In genomic region chr5:28810751-28811136, GRCh38 we compare ENCODE assay signal across 21 cellular contexts.
DNase-seq lines count a peak whose midpoint lies in the region; ATAC-seq, FAIRE-seq and TF ChIP-seq lines count a peak whose summit lies in the region.
"Had no signal": no experiment of that assay in that cellular context is flagged by ENCODE, and none has a peak within 500 bp of the region (broad histone marks: within the 10 kb centered on the region; RNA-seq: fewer than 3 reads in every experiment).

No MANE protein-coding gene starts in this region.

- peak overlapping the region; percentile 96 for H3K4me2 ChIP-seq in K562 (ENCODE audit: insufficient read depth, low read length)

- H3K27me3 ChIP-seq in breast epithelium (no peaks in the 10 kb centered on the region), K562 (ENCODE audit: control insufficient read depth in 2 of 2, insufficient read depth in 2 of 2, low read length in 2 of 2) (no peaks in the 10 kb centered on the region)
- H3K27me3 ChIP-seq: adrenal gland, upper lobe of right lung had no signal

- H3K27ac ChIP-seq in breast epithelium (no peak overlapping the region), K562 (ENCODE audit: extremely low read depth, low read depth, low read length) (peak overlapping the region; percentile 78)
- H3K27ac ChIP-seq: adrenal gland, parathyroid adenoma, upper lobe of right lung had no signal

- no peaks in the 10 kb centered on the region for H3K4me1 ChIP-seq in breast epithelium
- H3K4me1 ChIP-seq in K562 (replicated peaks in 1 of 2; ENCODE audit: control insufficient read depth in 2 of 2, insufficient read depth in 2 of 2, low read length in 2 of 2), result peaks cover 0 to 24% of the 10 kb centered on the region in 2 experiments; a peak in 2 of 5 replicates
- H3K4me1 ChIP-seq: adrenal gland, parathyroid adenoma, upper lobe of right lung had no signal

- peak overlapping the region; percentile 87 to 97; a peak in 3 of 4 replicates for H3K9ac ChIP-seq in K562 (ENCODE audit: insufficient read depth in 1 of 2, low read depth in 2 of 2, low read length in 2 of 2)
- H3K9ac ChIP-seq: parathyroid adenoma had no signal

- in situ Hi-C loops in T47D (cut with HindIII; ENCODE audit: low pct_unique_long_range_greater_than_20kb, low sequenced_read_pairs) (no loop called here), K562 (cut with MboI) (no loop called here)

- H4K20me1 ChIP-seq in K562 (replicated peaks; ENCODE audit: control insufficient read depth, insufficient read depth, low read length), result no peaks in the 10 kb centered on the region

- no peaks in the 10 kb centered on the region for H3K36me3 Mint-ChIP-seq in progenitor cell of endocrine pancreas (ENCODE audit: insufficient read depth)
- H3K36me3 Mint-ChIP-seq in activated CD4-positive, alpha-beta T cell treated with anti-CD3 and anti-CD28 coated beads, Interleukin-2, amount 10 ng/mL, durations not matched to agents 7 days and 5 days (ENCODE audit: low read depth), result no peaks in the 10 kb centered on the region
- H3K36me3 Mint-ChIP-seq: CD4-positive, CD25-positive, alpha-beta regulatory T cell; IgD-negative memory B cell had no signal

- no peak for TF ChIP-seq EP300 in K562 (IDR thresholded peaks at IDR 0.05; ENCODE audit: low read length)

- no peaks in the 10 kb centered on the region for H3K9me1 ChIP-seq in K562 (ENCODE audit: control insufficient read depth, insufficient read depth, low read length)

- H3K4me3 Mint-ChIP-seq in progenitor cell of endocrine pancreas (ENCODE audit: low read depth), result no peak overlapping the region
- no peak overlapping the region for H3K4me3 Mint-ChIP-seq in activated CD4-positive, alpha-beta T cell treated with anti-CD3 and anti-CD28 coated beads, Interleukin-2, amount 10 ng/mL, durations not matched to agents 7 days and 5 days
- H3K4me3 Mint-ChIP-seq: activated T-helper 17 cell treated with anti-CD3 and anti-CD28 coated beads, Interleukin-2, amount 50 U/mL, for 72 hours; CD4-positive, CD25-positive, alpha-beta regulatory T cell; HFFc6; IgD-negative memory B cell; stimulated activated naive CD8-positive, alpha-beta T cell treated with anti-CD3 and anti-CD28 coated beads, Interleukin-15, amount 100 ng/mL, for 72 hours had no signal

- no peak overlapping the region for H3K27ac Mint-ChIP-seq in progenitor cell of endocrine pancreas
- no peak overlapping the region for H3K27ac Mint-ChIP-seq in activated CD4-positive, alpha-beta T cell treated with anti-CD3 and anti-CD28 coated beads, Interleukin-2, amount 10 ng/mL, durations not matched to agents 7 days and 5 days
- H3K27ac Mint-ChIP-seq: activated T-helper 17 cell treated with anti-CD3 and anti-CD28 coated beads, Interleukin-2, amount 50 U/mL, for 72 hours; CD4-positive, CD25-positive, alpha-beta regulatory T cell; HFFc6; IgD-negative memory B cell; stimulated activated naive CD8-positive, alpha-beta T cell treated with anti-CD3 and anti-CD28 coated beads, Interleukin-15, amount 100 ng/mL, for 72 hours had no signal

- H3K79me2 ChIP-seq in K562 (ENCODE audit: control insufficient read depth, insufficient read depth, low read length), result peaks cover 99% of the 10 kb centered on the region
- H3K79me2 ChIP-seq: parathyroid adenoma had no signal

- ATAC-seq in K562, result peak; percentile 22
- ATAC-seq: activated T-helper 17 cell treated with anti-CD3 and anti-CD28 coated beads, Interleukin-2, amount 50 U/mL, for 72 hours had no signal

- intact Hi-C loops in breast epithelium (cut with DNase I; ENCODE audit: low total_unique reads) (no loop called here), K562 (cut with micrococcal nuclease) (no loop called here)

- H2AFZ ChIP-seq in K562 (ENCODE audit: low read depth, low read length), result peak overlapping the region; percentile 91
- H2AFZ ChIP-seq: parathyroid adenoma had no signal

- H3K4me1 Mint-ChIP-seq in progenitor cell of endocrine pancreas (ENCODE audit: low read depth), result no peaks in the 10 kb centered on the region
- H3K4me1 Mint-ChIP-seq in activated CD4-positive, alpha-beta T cell treated with anti-CD3 and anti-CD28 coated beads, Interleukin-2, amount 10 ng/mL, durations not matched to agents 7 days and 5 days, result no peaks in the 10 kb centered on the region
- H3K4me1 Mint-ChIP-seq: activated T-helper 17 cell treated with anti-CD3 and anti-CD28 coated beads, Interleukin-2, amount 50 U/mL, for 72 hours; CD4-positive, CD25-positive, alpha-beta regulatory T cell; IgD-negative memory B cell; stimulated activated naive CD8-positive, alpha-beta T cell treated with anti-CD3 and anti-CD28 coated beads, Interleukin-15, amount 100 ng/mL, for 72 hours had no signal

- H3K27me3 Mint-ChIP-seq in progenitor cell of endocrine pancreas, result no peaks in the 10 kb centered on the region
- no peaks in the 10 kb centered on the region for H3K27me3 Mint-ChIP-seq in activated CD4-positive, alpha-beta T cell treated with anti-CD3 and anti-CD28 coated beads, Interleukin-2, amount 10 ng/mL, durations not matched to agents 7 days and 5 days
- H3K27me3 Mint-ChIP-seq: activated T-helper 17 cell treated with anti-CD3 and anti-CD28 coated beads, Interleukin-2, amount 50 U/mL, for 72 hours; CD4-positive, CD25-positive, alpha-beta regulatory T cell; IgD-negative memory B cell; stimulated activated naive CD8-positive, alpha-beta T cell treated with anti-CD3 and anti-CD28 coated beads, Interleukin-15, amount 100 ng/mL, for 72 hours had no signal

- H3K9me3 Mint-ChIP-seq in progenitor cell of endocrine pancreas (ENCODE audit: low read depth), result no peaks in the 10 kb centered on the region
- H3K9me3 Mint-ChIP-seq in activated CD4-positive, alpha-beta T cell treated with anti-CD3 and anti-CD28 coated beads, Interleukin-2, amount 10 ng/mL, durations not matched to agents 7 days and 5 days, result peaks cover 6% of the 10 kb centered on the region

- H3K9me3 ChIP-seq in breast epithelium, result peaks cover 9 to 13% of the 10 kb centered on the region in 2 donors
- no peaks in the 10 kb centered on the region for H3K9me3 ChIP-seq in K562 (replicated peaks; ENCODE audit: control insufficient read depth, insufficient read depth, low read depth, low read length)
- H3K9me3 ChIP-seq: adrenal gland, upper lobe of right lung had no signal

- TF ChIP-seq POLR2A in breast epithelium (IDR thresholded peaks at IDR 0.05), result no peak
- no peak for TF ChIP-seq POLR2A in K562 (conservative IDR thresholded peaks at IDR 0.05)

- peak; percentile 43 to 48 for TF ChIP-seq RAD21 in K562 (CRISPR knock-in tag; conservative IDR thresholded peaks at IDR 0.05 in 1 of 2, IDR thresholded peaks at IDR 0.05 in 1 of 2)

- POLR2A ChIA-PET in K562 (lab: Yijun Ruan, JAX), result interaction anchor here (0.9 kb wide), 1 partner anchor 192 kb away, joined by 4 read pairs; no protein-coding TSS in a partner anchor
- POLR2A ChIA-PET in activated CD4-positive, alpha-beta T cell treated with anti-CD3 and anti-CD28 coated beads, Interleukin-2, amount 10 ng/mL, durations not matched to agents 7 days and 5 days (lab: Charles Lee), result no interaction called here

- H3K4me3 ChIP-seq in breast epithelium (no peak overlapping the region), K562 (peak overlapping the region; percentile 73)
- H3K4me3 ChIP-seq: adrenal gland, upper lobe of right lung had no signal

- H3K36me3 ChIP-seq in breast epithelium (no peaks in the 10 kb centered on the region), K562 (ENCODE audit: control insufficient read depth, insufficient read depth, low read length) (no peaks in the 10 kb centered on the region)
- H3K36me3 ChIP-seq: adrenal gland, upper lobe of right lung had no signal

- TSS peak; percentile 42 for BruUV-seq in K562 (replicated peaks; lab: Mats Ljungman, UMichigan)

- TF ChIP-seq CTCF in breast epithelium (IDR thresholded peaks at IDR 0.05), result no peak
- TF ChIP-seq CTCF in K562 (IDR thresholded peaks at IDR 0.05 in 2 of 3, conservative IDR thresholded peaks at IDR 0.05 in 1 of 3; ENCODE audit: insufficient read depth in 2 of 3, low read depth in 1 of 3, low read length in 3 of 3), result peak; percentile 9 to 59 (median 59); a peak in 4 of 6 replicates
- no peak for TF ChIP-seq CTCF in progenitor cell of endocrine pancreas (IDR thresholded peaks at IDR 0.05; ENCODE audit: unreplicated experiment)

- DNase-seq in T47D (ENCODE audit: low read depth in 1 of 2, low spot score in 1 of 2) (peak; percentile 25 to 29), breast epithelium (ENCODE audit: low spot score in 2 of 2) (no peak), NCI-H146 treated with DMSO at 0.1 percent for 48 hours (lab: John Stamatoyannopoulos, UW; ENCODE audit: unreplicated experiment) (peak; percentile 56), K562 (ENCODE audit: extremely low read depth in 1 of 4, low spot score in 3 of 4) (peak; percentile 21 to 71 (median 33)), progenitor cell of endocrine pancreas (ENCODE audit: low spot score, unreplicated experiment) (no peak), mucosa of gallbladder (ENCODE audit: low spot score) (no peak)
- no peak for DNase-seq in activated CD4-positive, CD25-positive, alpha-beta regulatory T cell (lab: John Stamatoyannopoulos, UW)
- no peak for DNase-seq in activated CD4-positive, alpha-beta T cell treated with anti-CD3 and anti-CD28 coated beads, Interleukin-2, amount 10 ng/mL, durations not matched to agents 7 days and 5 days
- DNase-seq: adrenal gland; CD4-positive, CD25-positive, alpha-beta regulatory T cell; dermis blood vessel endothelial cell; foreskin melanocyte; HFFc6; NCI-H1092 treated with DMSO at 0.1 percent for 48 hours; NCI-H2171 treated with DMSO at 0.1 percent for 48 hours; NCI-H774; stimulated activated naive CD8-positive, alpha-beta T cell treated with anti-CD3 and anti-CD28 coated beads, Interleukin-15, amount 100 ng/mL, for 72 hours; upper lobe of right lung had no signal

- peak; percentile 75 for FAIRE-seq in K562 (lab: Jason Lieb, UNC)

- 0% methylated on average over 4 of the region's 4 CpGs for WGBS in K562 (ENCODE audit: insufficient coverage, low coverage, missing lambda C conversion rate)

- CTCF ChIA-PET in K562 (lab: Yijun Ruan, JAX; ENCODE audit: low intra/inter-chr PET ratio), result interaction anchor here (0.7 kb wide), 2 partner anchors 51 to 137 kb away, joined by 3 to 4 read pairs; no protein-coding TSS in a partner anchor
- CTCF ChIA-PET in activated CD4-positive, alpha-beta T cell treated with anti-CD3 and anti-CD28 coated beads, Interleukin-2, amount 10 ng/mL, durations not matched to agents 7 days and 5 days (lab: Charles Lee), result no interaction called here

Comparison
In these comparisons a context has a peak if more than half of its experiments do, and no peak if none do; other contexts are left out.
1. DNase-seq: peak in T47D (2 of 2), NCI-H146 treated with DMSO at 0.1 percent for 48 hours (single experiment) and K562 (4 of 4); none in breast epithelium (0 of 2), activated CD4-positive, CD25-positive, alpha-beta regulatory T cell (0 of 4), progenitor cell of endocrine pancreas (single experiment), activated CD4-positive, alpha-beta T cell treated with anti-CD3 and anti-CD28 coated beads, Interleukin-2, amount 10 ng/mL, durations not matched to agents 7 days and 5 days (single experiment) and mucosa of gallbladder (single experiment).
2. CTCF ChIP-seq: peak in K562 (3 of 3); none in breast epithelium (0 of 3) and progenitor cell of endocrine pancreas (single experiment).